In genomic region chr3:67018789-67019525, GRCh38 we compare ENCODE assay signal across 9 cellular contexts. TPM values are rescaled to one million over a fixed set of nuclear protein-coding genes. Genes with fewer than 3 reads are reported as not detected.
DNase-seq lines count a peak whose midpoint lies in the region; ATAC-seq and TF ChIP-seq lines count a peak whose summit lies in the region.
"Had no signal": no experiment of that assay in that cellular context is flagged by ENCODE, and none has a peak within 500 bp of the region (broad histone marks: within the 10 kb centered on the region; RNA-seq: fewer than 3 reads in every experiment).

No MANE protein-coding gene starts in this region.

- no peaks in the 10 kb centered on the region for H3K9me3 ChIP-seq in parathyroid adenoma (ENCODE audit: control insufficient read depth, low read length)

- peaks cover 33 to 44% (median 40%) of the 10 kb centered on the region in 3 donors for H3K4me1 Mint-ChIP-seq in IgD-negative memory B cell

- H3K4me1 ChIP-seq in parathyroid adenoma: no peaks in the 10 kb centered on the region

- peak overlapping the region; percentile 1 for H2AFZ ChIP-seq in parathyroid adenoma

- H3K9ac ChIP-seq in parathyroid adenoma: no peak overlapping the region

- DNase-seq in activated naive CD4-positive, alpha-beta T cell treated with anti-CD3 and anti-CD28 coated beads, Interleukin-2, amount 50 U/mL, for 72 hours (ENCODE audit: low spot score in 2 of 2): no peak
- DNase-seq in activated naive CD4-positive, alpha-beta T cell treated with Interleukin-2 at 50 U/mL for 16 hours: no peak
- DNase-seq in T-helper 2 cell (no peak), NCI-H187 treated with DMSO at 0.1 percent for 48 hours (lab: John Stamatoyannopoulos, UW) (no peak), NOMO-1 treated with DMSO at 0.1 percent for 48 hours (lab: John Stamatoyannopoulos, UW; ENCODE audit: unreplicated experiment) (no peak)
- DNase-seq: NCI-H1694 had no signal

- TF ChIP-seq CTCF in parathyroid adenoma (IDR thresholded peaks at IDR 0.05): no peak

- no peak overlapping the region for H3K4me3 ChIP-seq in parathyroid adenoma (ENCODE audit: low read depth, low read length)

- no peaks in the 10 kb centered on the region for H3K9me3 Mint-ChIP-seq in activated naive CD4-positive, alpha-beta T cell treated with anti-CD3 and anti-CD28 coated beads, Interleukin-2, amount 50 U/mL, for 72 hours
- H3K9me3 Mint-ChIP-seq in IgD-negative memory B cell: no peaks in the 10 kb centered on the region

- peak overlapping the region; percentile 48 to 90 (median 74) for H3K4me3 Mint-ChIP-seq in IgD-negative memory B cell

- H3K27me3 ChIP-seq in parathyroid adenoma (ENCODE audit: control insufficient read depth, insufficient read depth, low read length): no peaks in the 10 kb centered on the region

- peak; percentile 50 to 69 for ATAC-seq in activated naive CD4-positive, alpha-beta T cell treated with anti-CD3 and anti-CD28 coated beads, Interleukin-2, amount 50 U/mL, for 72 hours
- peak; percentile 46 for ATAC-seq in GM21786 (IDR thresholded peaks at IDR 0.05; ENCODE audit: unreplicated experiment)

- no peaks in the 10 kb centered on the region for H3K36me3 Mint-ChIP-seq in activated naive CD4-positive, alpha-beta T cell treated with anti-CD3 and anti-CD28 coated beads, Interleukin-2, amount 50 U/mL, for 72 hours
- peaks cover 2% of the 10 kb centered on the region for H3K36me3 Mint-ChIP-seq in IgD-negative memory B cell

- no peaks in the 10 kb centered on the region for H3K36me3 ChIP-seq in parathyroid adenoma (ENCODE audit: control insufficient read depth, insufficient read depth, low read length)

- no peak overlapping the region for H3K27ac Mint-ChIP-seq in activated naive CD4-positive, alpha-beta T cell treated with anti-CD3 and anti-CD28 coated beads, Interleukin-2, amount 50 U/mL, for 72 hours
- peak overlapping the region; percentile 51 to 74 (median 65) for H3K27ac Mint-ChIP-seq in IgD-negative memory B cell

- peaks cover 1% of the 10 kb centered on the region for H3K27me3 Mint-ChIP-seq in IgD-negative memory B cell

- no peak overlapping the region for H3K4me2 ChIP-seq in parathyroid adenoma (ENCODE audit: low read length)

- H3K79me2 ChIP-seq in parathyroid adenoma: no peaks in the 10 kb centered on the region

- no peak overlapping the region for H3K27ac ChIP-seq in parathyroid adenoma

RNA-seq across cellular contexts. Expression of gene KBTBD8, which starts 20.9 kb away (rescaled TPM):
- total RNA-seq in activated naive CD4-positive, alpha-beta T cell treated with anti-CD3 and anti-CD28 coated beads, Interleukin-2, amount 50 U/mL, for 72 hours: 10 to 100 TPM in 1 of 2 donors, 1 to 10 TPM in 1; 7.7 to 12.1 TPM
- 10.5 TPM for polyA plus RNA-seq in IgD-negative memory B cell

Comparison
In these comparisons a context has a peak if more than half of its experiments do, and no peak if none do; other contexts are left out.
1. H3K27ac Mint-ChIP-seq: peak in IgD-negative memory B cell (3 of 3); none in activated naive CD4-positive, alpha-beta T cell treated with anti-CD3 and anti-CD28 coated beads, Interleukin-2, amount 50 U/mL, for 72 hours (0 of 2).